Comparison of ENCODE assay signal across 24 cellular contexts in the genomic region with DNA sequence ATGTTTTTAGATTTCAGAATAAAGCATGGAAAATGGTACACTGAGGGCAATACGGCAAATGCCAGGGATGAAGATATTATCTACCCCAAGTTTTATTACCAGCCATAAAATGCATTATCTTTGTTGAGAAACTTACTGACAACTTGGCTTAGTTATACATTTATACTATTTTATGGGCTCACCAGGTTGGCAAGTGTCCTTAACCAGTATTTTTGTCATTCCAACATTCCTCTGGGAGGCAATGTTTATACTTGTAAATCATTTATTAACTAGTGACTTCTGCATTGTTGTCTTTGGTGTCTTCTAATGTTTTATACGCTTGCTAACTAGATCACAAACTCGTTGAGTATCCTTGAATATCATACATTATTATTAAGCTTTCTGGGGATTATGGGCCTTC. TPM values are rescaled to one million over a fixed set of nuclear protein-coding genes. Genes with fewer than 3 reads are reported as not detected.
"Had no signal": no experiment of that assay in that cellular context is flagged by ENCODE, and none has a peak within 500 bp of the region (broad histone marks: within the 10 kb centered on the region; RNA-seq: fewer than 3 reads in every experiment).

No MANE protein-coding gene starts in this region.

- H3K27ac Mint-ChIP-seq: activated B cell treated with CpG ODN at 0.5 μM for 24 hours; activated CD8-positive, alpha-beta T cell treated with anti-CD3 and anti-CD28 coated beads, Interleukin-2, amount 10 ng/mL, durations not matched to agents 7 days and 5 days; activated naive CD4-positive, alpha-beta T cell treated with anti-CD3 and anti-CD28 coated beads, Interleukin-2, amount 50 U/mL, for 72 hours; naive B cell; stimulated activated naive B cell treated with anti-CD40 and anti-IgM and Interleukin-4, amounts not matched to agents 10 μg/mL and 1 μg/mL and 100 μg/mL, for 72 hours had no signal

- FAIRE-seq: TTC549, urothelium cell line had no signal

- DNase-seq: activated B cell treated with CpG ODN at 0.5 μM for 24 hours; activated CD4-positive, alpha-beta T cell treated with anti-CD3 and anti-CD28 coated beads for 48 hours; activated CD8-positive, alpha-beta memory T cell treated with anti-CD3 and anti-CD28 coated beads, Interleukin-2, amount 50 U/mL, for 4 hours; activated CD8-positive, alpha-beta T cell treated with anti-CD3 and anti-CD28 coated beads, Interleukin-2, amount 10 ng/mL, durations not matched to agents 7 days and 5 days; activated gamma-delta T cell; activated T-cell treated with anti-CD3 and anti-CD28 coated beads, Interleukin-2, amount 50 U/mL, for 48 hours; esophagus squamous epithelium; hypothalamus; midbrain; naive B cell; retina; stimulated activated CD4-positive, alpha-beta T cell treated with anti-CD3 and anti-CD28 coated beads, Interleukin-15, amount 100 ng/mL, for 24 hours; stimulated activated CD4-positive, alpha-beta T cell treated with anti-CD3 and anti-CD28 coated beads, Interleukin-4, amount 100 ng/mL, for 1 hour; stimulated activated naive B cell treated with anti-CD40 and anti-IgM and Interleukin-4, amounts not matched to agents 10 μg/mL and 1 μg/mL and 100 μg/mL, for 72 hours; thyroid gland had no signal

- H3K4me3 Mint-ChIP-seq: activated B cell treated with CpG ODN at 0.5 μM for 24 hours; activated CD8-positive, alpha-beta T cell treated with anti-CD3 and anti-CD28 coated beads, Interleukin-2, amount 10 ng/mL, durations not matched to agents 7 days and 5 days; naive B cell; stimulated activated naive B cell treated with anti-CD40 and anti-IgM and Interleukin-4, amounts not matched to agents 10 μg/mL and 1 μg/mL and 100 μg/mL, for 72 hours had no signal

- ATAC-seq: activated naive CD4-positive, alpha-beta T cell treated with anti-CD3 and anti-CD28 coated beads, Interleukin-2, amount 50 U/mL, for 72 hours; stimulated activated naive B cell treated with anti-CD40 and anti-IgM and Interleukin-4, amounts not matched to agents 10 μg/mL and 1 μg/mL and 100 μg/mL, for 72 hours had no signal

- H3K27ac ChIP-seq: esophagus squamous epithelium, parathyroid adenoma, thyroid gland had no signal

- H3K4me3 ChIP-seq: esophagus squamous epithelium, lung, thyroid gland had no signal

- H3K9me3 ChIP-seq: esophagus squamous epithelium, thyroid gland had no signal

- H3K9me3 Mint-ChIP-seq: activated B cell treated with CpG ODN at 0.5 μM for 24 hours; activated naive CD4-positive, alpha-beta T cell treated with anti-CD3 and anti-CD28 coated beads, Interleukin-2, amount 50 U/mL, for 72 hours; naive B cell; stimulated activated naive B cell treated with anti-CD40 and anti-IgM and Interleukin-4, amounts not matched to agents 10 μg/mL and 1 μg/mL and 100 μg/mL, for 72 hours had no signal

- H3K36me3 Mint-ChIP-seq: activated naive CD4-positive, alpha-beta T cell treated with anti-CD3 and anti-CD28 coated beads, Interleukin-2, amount 50 U/mL, for 72 hours; naive B cell; stimulated activated naive B cell treated with anti-CD40 and anti-IgM and Interleukin-4, amounts not matched to agents 10 μg/mL and 1 μg/mL and 100 μg/mL, for 72 hours had no signal

- H3K9ac ChIP-seq: parathyroid adenoma had no signal

- H3K27me3 ChIP-seq: esophagus squamous epithelium, thyroid gland had no signal

- H3K36me3 ChIP-seq: esophagus squamous epithelium, thyroid gland had no signal

- H3K4me1 ChIP-seq: thyroid gland had no signal

- H3K27me3 Mint-ChIP-seq: activated B cell treated with CpG ODN at 0.5 μM for 24 hours had no signal

- H2AFZ ChIP-seq: parathyroid adenoma had no signal

RNA-seq across cellular contexts. Expression of a gene that starts 18.0 kb away (rescaled TPM):
- total RNA-seq: activated B cell treated with CpG ODN at 0.5 μM for 24 hours; activated naive CD4-positive, alpha-beta T cell treated with anti-CD3 and anti-CD28 coated beads, Interleukin-2, amount 50 U/mL, for 72 hours; esophagus squamous epithelium; fibroblast of villous mesenchyme; glomerular endothelial cell; lung; skeletal muscle tissue; T-helper 2 cell treated with Interferon-gamma antibody and Interleukin-4, amounts not matched to agents 100 ng/mL and 5 ng/mL, for 36 hours; thyroid gland had no signal
- polyA plus RNA-seq: lung had no signal
